13 cellular contexts compared by ENCODE assay signal in genomic region chr1:53108646-53109580, GRCh38. TPM values are rescaled to one million over a fixed set of nuclear protein-coding genes. Genes with fewer than 3 reads are reported as not detected.
DNase-seq lines count a peak whose midpoint lies in the region.
"Had no signal": no experiment of that assay in that cellular context is flagged by ENCODE, and none has a peak within 500 bp of the region (broad histone marks: within the 10 kb centered on the region; RNA-seq: fewer than 3 reads in every experiment).

No MANE protein-coding gene starts in this region.

- DNase-seq in EH (ENCODE audit: low read depth) (peak; percentile 97), SK-N-DZ (ENCODE audit: low spot score) (peak; percentile 54), fibroblast of peridontal ligament (ENCODE audit: extremely low read depth) (peak; percentile 54), stromal cell of bone marrow (ENCODE audit: low read depth) (peak; percentile 29), DMS53 treated with DMSO at 0.1 percent for 48 hours (lab: John Stamatoyannopoulos, UW; ENCODE audit: unreplicated experiment) (no peak), activated gamma-delta T cell (lab: John Stamatoyannopoulos, UW) (no peak), dedifferentiated amniotic fluid mesenchymal stem cell (ENCODE audit: extremely low spot score) (no peak)
- DNase-seq: adrenal gland; NCI-H1105 treated with DMSO at 0.1 percent for 48 hours; NCI-H510A treated with DMSO at 0.1 percent for 48 hours; stimulated activated CD4-positive, alpha-beta T cell treated with anti-CD3 and anti-CD28 coated beads, Interleukin-4, amount 100 ng/mL, for 24 hours; stimulated activated naive CD4-positive, alpha-beta T cell treated with Interleukin-2 at 50 U/mL for 16 hours had no signal

RNA-seq across cellular contexts. Expression of gene SLC1A7, which starts 33.5 kb away (rescaled TPM):
- 0.68 and 0.79 TPM in 2 replicates for polyA plus RNA-seq in SK-N-DZ (2014; cell fraction: cytosol; rRNA removed)
- 2.2 and 2.3 TPM in 2 replicates for polyA plus RNA-seq in SK-N-DZ (2014; cell fraction: nucleus; rRNA removed)
- polyA plus RNA-seq: H1 had no signal

RNA-seq across cellular contexts. Expression of gene PODN, which starts 46.9 kb away (rescaled TPM):
- polyA plus RNA-seq in SK-N-DZ (2014; cell fraction: cytosol; rRNA removed): 0.88 and 1.2 TPM in 2 replicates
- polyA plus RNA-seq in SK-N-DZ (2014; cell fraction: nucleus; rRNA removed): 1.8 and 3.4 TPM in 2 replicates

Comparison
In these comparisons a context has a peak if more than half of its experiments do, and no peak if none do; other contexts are left out.
1. DNase-seq: peak in EH (single experiment), SK-N-DZ (single experiment), fibroblast of peridontal ligament (single experiment) and stromal cell of bone marrow (single experiment); none in DMS53 treated with DMSO at 0.1 percent for 48 hours (single experiment), activated gamma-delta T cell (single experiment) and dedifferentiated amniotic fluid mesenchymal stem cell (single experiment).